Comparison of ENCODE assay signal across 18 cellular contexts in the genomic region with DNA sequence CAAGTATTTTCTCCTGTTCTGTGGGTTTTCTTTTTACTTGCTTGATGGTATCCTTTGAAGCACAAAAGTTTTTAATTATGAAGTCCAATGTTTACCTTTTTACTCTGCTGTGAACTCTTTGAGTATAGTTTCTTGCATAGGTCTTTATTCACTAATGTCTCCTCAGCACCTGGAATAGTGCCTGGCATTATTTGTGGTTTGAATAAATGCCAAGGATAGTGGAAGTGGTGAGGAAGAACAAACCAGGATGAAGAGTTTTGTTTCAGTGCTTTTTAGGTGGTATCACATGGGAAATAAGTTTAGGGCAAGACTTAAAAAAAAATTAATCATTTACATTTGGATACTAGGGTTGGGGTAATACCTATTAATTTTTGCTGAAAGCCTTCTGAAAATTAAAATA.
"Had no signal": no experiment of that assay in that cellular context is flagged by ENCODE, and none has a peak within 500 bp of the region (broad histone marks: within the 10 kb centered on the region; RNA-seq: fewer than 3 reads in every experiment).

No MANE protein-coding gene starts in this region.

- H3K27me3 ChIP-seq: colonic mucosa, foreskin keratinocyte, heart left ventricle, right atrium auricular region, sigmoid colon, transverse colon had no signal

- H3K27ac Mint-ChIP-seq: naive thymus-derived CD4-positive, alpha-beta T cell; nephron progenitor cell; stimulated activated naive B cell treated with anti-CD40 and anti-IgM and Interleukin-4, amounts not matched to agents 10 μg/mL and 1 μg/mL and 100 μg/mL, for 72 hours; stimulated activated naive CD8-positive, alpha-beta T cell treated with anti-CD3 and anti-CD28 coated beads, Interleukin-15, amount 100 ng/mL, for 72 hours had no signal

- H3K36me3 ChIP-seq: colonic mucosa had no signal

- DNase-seq: colonic mucosa; dermis blood vessel endothelial cell; erythroblast; heart left ventricle; hypothalamus; kidney glomerular epithelial cell; naive thymus-derived CD4-positive, alpha-beta T cell; nephron progenitor cell; sigmoid colon; stimulated activated CD4-positive, alpha-beta T cell treated with anti-CD3 and anti-CD28 coated beads, Interleukin-2, amount 100 ng/mL, for 24 hours; stimulated activated CD4-positive, alpha-beta T cell treated with anti-CD3 and anti-CD28 coated beads, Interleukin-4, amount 100 ng/mL, for 4 hours; stimulated activated naive B cell treated with anti-CD40 and anti-IgM and Interleukin-4, amounts not matched to agents 10 μg/mL and 1 μg/mL and 100 μg/mL, for 72 hours; stimulated activated naive CD8-positive, alpha-beta T cell treated with anti-CD3 and anti-CD28 coated beads, Interleukin-15, amount 100 ng/mL, for 72 hours; transverse colon had no signal

- H3K4me3 Mint-ChIP-seq: naive thymus-derived CD4-positive, alpha-beta T cell; nephron progenitor cell; stimulated activated naive B cell treated with anti-CD40 and anti-IgM and Interleukin-4, amounts not matched to agents 10 μg/mL and 1 μg/mL and 100 μg/mL, for 72 hours; stimulated activated naive CD8-positive, alpha-beta T cell treated with anti-CD3 and anti-CD28 coated beads, Interleukin-15, amount 100 ng/mL, for 72 hours had no signal

- H3K4me1 ChIP-seq: colonic mucosa, foreskin keratinocyte, sigmoid colon, transverse colon had no signal

- H3K9me3 Mint-ChIP-seq: nephron progenitor cell; stimulated activated naive B cell treated with anti-CD40 and anti-IgM and Interleukin-4, amounts not matched to agents 10 μg/mL and 1 μg/mL and 100 μg/mL, for 72 hours; stimulated activated naive CD8-positive, alpha-beta T cell treated with anti-CD3 and anti-CD28 coated beads, Interleukin-15, amount 100 ng/mL, for 72 hours had no signal

- H3K9me3 ChIP-seq: colonic mucosa, heart left ventricle, right atrium auricular region, sigmoid colon, thoracic aorta, transverse colon had no signal

- H3K27ac ChIP-seq: colonic mucosa, foreskin keratinocyte, heart left ventricle, right atrium auricular region, sigmoid colon, skin epidermis, thoracic aorta, transverse colon had no signal

- H3K4me3 ChIP-seq: colonic mucosa, heart left ventricle, right atrium auricular region, sigmoid colon, skin epidermis, thoracic aorta, transverse colon had no signal

- ATAC-seq: foreskin keratinocyte; heart left ventricle; naive thymus-derived CD4-positive, alpha-beta T cell; stimulated activated naive B cell treated with anti-CD40 and anti-IgM and Interleukin-4, amounts not matched to agents 10 μg/mL and 1 μg/mL and 100 μg/mL, for 72 hours; stimulated activated naive CD8-positive, alpha-beta T cell treated with anti-CD3 and anti-CD28 coated beads, Interleukin-15, amount 100 ng/mL, for 72 hours had no signal

- H3K27me3 Mint-ChIP-seq: naive thymus-derived CD4-positive, alpha-beta T cell; stimulated activated naive B cell treated with anti-CD40 and anti-IgM and Interleukin-4, amounts not matched to agents 10 μg/mL and 1 μg/mL and 100 μg/mL, for 72 hours; stimulated activated naive CD8-positive, alpha-beta T cell treated with anti-CD3 and anti-CD28 coated beads, Interleukin-15, amount 100 ng/mL, for 72 hours had no signal
